Comparison of ENCODE assay signal across 26 cellular contexts in the genomic region with DNA sequence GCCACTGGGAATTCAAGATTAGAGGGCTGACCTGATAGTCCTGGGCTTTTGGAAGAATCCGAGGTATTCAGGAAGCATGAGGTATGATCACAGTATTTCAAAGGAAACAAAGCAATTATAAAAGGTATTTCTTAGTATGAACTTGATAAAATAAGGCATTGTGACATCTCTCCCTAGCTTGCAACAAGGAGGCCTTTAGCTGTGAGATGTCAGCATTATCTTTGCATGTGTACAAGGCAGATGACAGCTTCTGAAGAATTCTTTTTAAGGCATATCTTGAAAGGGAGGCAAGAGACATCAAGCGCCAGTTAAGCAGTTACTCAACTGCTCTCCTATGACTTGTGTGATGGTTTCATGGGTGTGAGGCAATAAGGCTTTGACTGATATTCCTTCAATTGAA.
"Had no signal": no experiment of that assay in that cellular context is flagged by ENCODE, and none has a peak within 500 bp of the region (broad histone marks: within the 10 kb centered on the region; RNA-seq: fewer than 3 reads in every experiment).

No MANE protein-coding gene starts in this region.

- H3K4me3 ChIP-seq: neural progenitor cell, ovary, psoas muscle, right lobe of liver, sigmoid colon, stomach, thoracic aorta, thyroid gland, tibial nerve, upper lobe of right lung, uterus had no signal

- H3K4me2 ChIP-seq: neural progenitor cell had no signal

- DNase-seq: naive thymus-derived CD8-positive, alpha-beta T cell; nephron progenitor cell; occipital lobe; ovary; posterior cingulate gyrus; psoas muscle; right cardiac atrium; right lobe of liver; sigmoid colon; small intestine; stimulated activated CD4-positive, alpha-beta T cell treated with anti-CD3 and anti-CD28 coated beads, Interleukin-15, amount 100 ng/mL, for 24 hours; stimulated activated CD4-positive, alpha-beta T cell treated with anti-CD3 and anti-CD28 coated beads, Interleukin-2, amount 100 ng/mL, for 24 hours; stimulated activated CD4-positive, alpha-beta T cell treated with anti-CD3 and anti-CD28 coated beads, Interleukin-2, amount 100 ng/mL, for 48 hours; stimulated activated CD4-positive, alpha-beta T cell treated with anti-CD3 and anti-CD28 coated beads, Interleukin-4, amount 100 ng/mL, for 24 hours; stimulated activated naive B cell treated with anti-CD40 and anti-IgM and Interleukin-4, amounts not matched to agents 10 μg/mL and 1 μg/mL and 100 μg/mL, for 72 hours; stimulated activated naive CD4-positive, alpha-beta T cell treated with Interleukin-2 at 50 U/mL for 16 hours; stomach; thyroid gland; upper lobe of right lung; uterus had no signal

- H2AFZ ChIP-seq: neural progenitor cell, parathyroid adenoma had no signal

- H3K79me2 ChIP-seq: parathyroid adenoma had no signal

- H3K27ac ChIP-seq: neural progenitor cell, ovary, parathyroid adenoma, psoas muscle, right lobe of liver, sigmoid colon, stomach, thoracic aorta, thyroid gland, tibial nerve, upper lobe of right lung, uterus had no signal

- ATAC-seq: naive thymus-derived CD8-positive, alpha-beta T cell; natural killer cell treated with Interleukin-12 subunit alpha and Interleukin-12 subunit beta and Interleukin-15 and Interleukin-18, amount 100 ng/mL, for 72 hours; psoas muscle; right cardiac atrium; right lobe of liver; stimulated activated effector memory CD8-positive, alpha-beta T cell treated with anti-CD3 and anti-CD28 coated beads, Interleukin-12 subunit alpha, Interleukin-12 subunit beta, amount 100 ng/mL, for 72 hours; stimulated activated naive B cell treated with anti-CD40 and anti-IgM and Interleukin-4, amounts not matched to agents 10 μg/mL and 1 μg/mL and 100 μg/mL, for 72 hours; upper lobe of right lung had no signal

- H3K27me3 ChIP-seq: neural progenitor cell, ovary, right lobe of liver, sigmoid colon, stomach, thyroid gland, tibial nerve, upper lobe of right lung, uterus had no signal

- H3K36me3 ChIP-seq: neural progenitor cell, ovary, right lobe of liver, sigmoid colon, stomach, thoracic aorta, thyroid gland, tibial nerve, upper lobe of right lung, uterus had no signal

- H3K9me3 ChIP-seq: ovary, right lobe of liver, thoracic aorta, thyroid gland, uterus had no signal

- H3K4me1 ChIP-seq: neural progenitor cell, parathyroid adenoma, psoas muscle, sigmoid colon, stomach, thyroid gland, tibial nerve, upper lobe of right lung, uterus had no signal

- H3K9ac ChIP-seq: neural progenitor cell, parathyroid adenoma had no signal
